In the genomic region with DNA sequence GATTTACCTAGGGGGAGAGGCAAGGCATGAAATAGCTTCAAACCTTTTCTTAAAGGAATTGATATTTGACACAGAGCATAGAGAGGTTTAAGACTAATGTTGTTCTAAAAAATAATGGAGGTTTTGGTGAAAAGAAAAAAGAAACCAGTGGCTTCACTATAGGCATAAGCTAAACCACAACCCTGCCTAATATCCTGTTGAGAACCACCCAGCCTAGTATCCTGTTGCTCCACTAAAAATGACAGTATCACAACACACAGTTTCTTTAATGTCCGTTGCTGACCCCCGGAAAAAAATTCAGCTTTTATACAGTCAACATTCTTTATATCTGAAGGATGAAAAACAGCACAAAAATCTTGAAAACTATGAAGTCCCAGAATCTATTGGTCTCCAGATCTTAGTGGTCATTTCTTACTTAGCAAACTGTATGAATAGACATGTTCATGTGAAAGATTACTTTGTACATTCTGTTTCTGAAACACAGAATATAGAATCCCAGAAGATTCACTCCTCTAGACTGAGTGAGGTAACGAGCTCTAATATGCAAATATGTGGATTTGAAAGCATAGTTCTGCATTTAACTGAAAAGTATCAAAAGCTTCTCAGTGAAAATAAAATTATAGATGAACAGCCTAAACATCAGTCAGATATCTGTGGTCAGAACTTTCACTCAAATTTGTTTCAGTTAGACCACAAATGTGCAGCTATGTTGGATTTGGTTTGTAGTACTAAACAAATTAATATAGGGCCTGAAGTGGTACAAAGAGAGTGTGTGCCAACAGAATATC, we compare ENCODE assay signal across 9 cellular contexts. TPM values are rescaled to one million over a fixed set of nuclear protein-coding genes. Genes with fewer than 3 reads are reported as not detected.
DNase-seq lines count a peak whose midpoint lies in the region; ATAC-seq and TF ChIP-seq lines count a peak whose summit lies in the region.
"Had no signal": no experiment of that assay in that cellular context is flagged by ENCODE, and none has a peak within 500 bp of the region (broad histone marks: within the 10 kb centered on the region; RNA-seq: fewer than 3 reads in every experiment).

No MANE protein-coding gene starts in this region.

- no peak overlapping the region for H2BK12ac ChIP-seq in trophoblast cell (ENCODE audit: low read length)

- CTCF ChIA-PET in T-cell (lab: Charles Lee): interaction anchor here in 1 of 2 donors (0.5 to 1.5 kb wide), 4 partner anchors 31 to 695 kb away, joined by 3 to 4 read pairs (median 4); no protein-coding TSS in a partner anchor

- H3K4me3 Mint-ChIP-seq in CD14-positive monocyte: peak overlapping the region; percentile 6 to 42
- H3K4me3 Mint-ChIP-seq in T-cell: peak overlapping the region; percentile 53 to 67 (median 60)
- H3K4me3 Mint-ChIP-seq: neural progenitor cell had no signal

- no peak overlapping the region for H3K4me2 ChIP-seq in trophoblast cell (ENCODE audit: low read length)
- H3K4me2 ChIP-seq: neural progenitor cell had no signal

- no peak overlapping the region for H4K12ac ChIP-seq in trophoblast cell (ENCODE audit: low read depth, low read length)

- H3K36me3 Mint-ChIP-seq in CD14-positive monocyte (peaks cover 47 to 50% of the 10 kb centered on the region in 2 donors), T-cell (peaks cover 25% of the 10 kb centered on the region)

- no peaks in the 10 kb centered on the region for H3K79me2 ChIP-seq in trophoblast cell (ENCODE audit: control insufficient read depth, insufficient read depth, low read length, poor library complexity)

- H2AK5ac ChIP-seq in trophoblast cell (ENCODE audit: low read length): no peak overlapping the region

- H3K4me1 Mint-ChIP-seq in CD14-positive monocyte (peaks cover 33% of the 10 kb centered on the region), T-cell (peaks cover 30 to 66% (median 56%) of the 10 kb centered on the region in 3 donors)

- H3K4me1 ChIP-seq in trophoblast cell (ENCODE audit: control insufficient read depth in 1 of 2, insufficient read depth in 2 of 2, low read length in 2 of 2): peaks cover 0 to 2% of the 10 kb centered on the region in 2 experiments

- no peak overlapping the region for H4K91ac ChIP-seq in trophoblast cell (ENCODE audit: low read depth, low read length)

- no peaks in the 10 kb centered on the region for H3K9me3 ChIP-seq in trophoblast cell (ENCODE audit: insufficient read depth, low read depth, low read length)

- H3K23ac ChIP-seq in trophoblast cell (ENCODE audit: low read length): no peak overlapping the region

- H3K14ac ChIP-seq in trophoblast cell (ENCODE audit: low read length): no peak overlapping the region

- H3K27ac Mint-ChIP-seq in CD14-positive monocyte (peak overlapping the region in 4 of 7 donors; percentile 34 to 78 (median 60)), T-cell (peak overlapping the region; percentile 95 to 96)
- H3K27ac Mint-ChIP-seq: neural progenitor cell had no signal

- H3K27me3 ChIP-seq in trophoblast cell (ENCODE audit: insufficient read depth, low read length): no peaks in the 10 kb centered on the region
- H3K27me3 ChIP-seq: neural progenitor cell had no signal

- H2BK5ac ChIP-seq in trophoblast cell (ENCODE audit: low read depth, low read length, poor library complexity): no peak overlapping the region

- H4K8ac ChIP-seq in trophoblast cell (ENCODE audit: low read depth, low read length): no peak overlapping the region

- DNase-seq in CD14-positive monocyte (ENCODE audit: low spot score) (no peak), T-cell (peak in 1 of 34 experiments; percentile 1), posterior cingulate gyrus (no peak), GM03348 (ENCODE audit: low spot score) (no peak), trophoblast cell (no peak), NCI-H1092 (lab: John Stamatoyannopoulos, UW) (no peak)

- no peak overlapping the region for H2AFZ ChIP-seq in trophoblast cell (ENCODE audit: insufficient read depth, low read length, poor library complexity)
- H2AFZ ChIP-seq: neural progenitor cell had no signal

- no peak for TF ChIP-seq CTCF in CD14-positive monocyte (IDR thresholded peaks at IDR 0.05)

- intact Hi-C loops in CD14-positive monocyte (cut with micrococcal nuclease): no loop called here
- intact Hi-C loops in posterior cingulate gyrus (cut with DNase I): no loop called here

- H3K9ac ChIP-seq in trophoblast cell (ENCODE audit: low read length): no peak overlapping the region
- H3K9ac ChIP-seq: neural progenitor cell had no signal

- peaks cover 0 to 1% (median 0%) of the 10 kb centered on the region in 3 donors for H3K27me3 Mint-ChIP-seq in CD14-positive monocyte (ENCODE audit: low read depth in 3 of 3)
- H3K27me3 Mint-ChIP-seq in T-cell: no peaks in the 10 kb centered on the region

- POLR2A ChIA-PET in T-cell (lab: Charles Lee): interaction anchor here in 1 of 2 donors (1.8 kb wide), 1 partner anchor 54 kb away, joined by 8 read pairs; no protein-coding TSS in a partner anchor

- no peak overlapping the region for H3K4ac ChIP-seq in trophoblast cell (ENCODE audit: low read depth, low read length)

- whole genome bisulfite sequencing in trophoblast cell (ENCODE audit: extremely low coverage, insufficient coverage, insufficient read length): no CpG with 5 or more reads among the region's 3 CpGs

- ATAC-seq in GM19035 (IDR thresholded peaks at IDR 0.05; ENCODE audit: unreplicated experiment): peak; percentile 84
- ATAC-seq in HG02943 (IDR thresholded peaks at IDR 0.05; ENCODE audit: low read depth, unreplicated experiment): peak; percentile 87
- peak; percentile 64 to 93 (median 80) for ATAC-seq in T-cell (replicated peaks in 1 of 4)

- no peak overlapping the region for H3K18ac ChIP-seq in trophoblast cell (ENCODE audit: low read length)

- H2BK120ac ChIP-seq in trophoblast cell (ENCODE audit: insufficient read depth, low read length, poor library complexity): no peak overlapping the region

- H3K4me3 ChIP-seq in trophoblast cell (ENCODE audit: low read depth, low read length): no peak overlapping the region
- H3K4me3 ChIP-seq: neural progenitor cell had no signal

- no peaks in the 10 kb centered on the region for H3K9me3 Mint-ChIP-seq in CD14-positive monocyte
- H3K9me3 Mint-ChIP-seq in T-cell: no peaks in the 10 kb centered on the region
- H3K9me3 Mint-ChIP-seq: neural progenitor cell had no signal

- H3K36me3 ChIP-seq in trophoblast cell (ENCODE audit: control insufficient read depth in 1 of 2, insufficient read depth in 2 of 2, low read length in 2 of 2): no peaks in the 10 kb centered on the region
- H3K36me3 ChIP-seq: neural progenitor cell had no signal

- H3K79me1 ChIP-seq in trophoblast cell (ENCODE audit: low read length): no peaks in the 10 kb centered on the region

- H3K27ac ChIP-seq in trophoblast cell (ENCODE audit: low read depth, low read length): no peak overlapping the region
- H3K27ac ChIP-seq: neural progenitor cell had no signal

RNA-seq across cellular contexts. Expression of gene GALC, which starts 40.5 kb away (rescaled TPM):
- polyA plus RNA-seq in CD14-positive monocyte: 10 to 100 TPM; 28.6 to 40.6 TPM
- 10 to 100 TPM; 17.2 to 20.5 (median 18.6) TPM for total RNA-seq in T-cell
- polyA plus RNA-seq in trophoblast cell (2013): 16.8 and 17.2 TPM in 2 replicates

RNA-seq across cellular contexts. Expression of gene GPR65, which starts 52.4 kb away (rescaled TPM):
- 10 to 100 TPM; 15.5 to 33.3 TPM for polyA plus RNA-seq in CD14-positive monocyte
- total RNA-seq in T-cell: 10 to 100 TPM in 3 of 5 donors, 1 to 10 TPM in 2; 8.3 to 13.4 (median 10.9) TPM
- 0.01 TPM in 1 of 2 replicates, not detected in the other for polyA plus RNA-seq in trophoblast cell (2013)
